Comparison of ENCODE assay signal across 17 cellular contexts in the genomic region with DNA sequence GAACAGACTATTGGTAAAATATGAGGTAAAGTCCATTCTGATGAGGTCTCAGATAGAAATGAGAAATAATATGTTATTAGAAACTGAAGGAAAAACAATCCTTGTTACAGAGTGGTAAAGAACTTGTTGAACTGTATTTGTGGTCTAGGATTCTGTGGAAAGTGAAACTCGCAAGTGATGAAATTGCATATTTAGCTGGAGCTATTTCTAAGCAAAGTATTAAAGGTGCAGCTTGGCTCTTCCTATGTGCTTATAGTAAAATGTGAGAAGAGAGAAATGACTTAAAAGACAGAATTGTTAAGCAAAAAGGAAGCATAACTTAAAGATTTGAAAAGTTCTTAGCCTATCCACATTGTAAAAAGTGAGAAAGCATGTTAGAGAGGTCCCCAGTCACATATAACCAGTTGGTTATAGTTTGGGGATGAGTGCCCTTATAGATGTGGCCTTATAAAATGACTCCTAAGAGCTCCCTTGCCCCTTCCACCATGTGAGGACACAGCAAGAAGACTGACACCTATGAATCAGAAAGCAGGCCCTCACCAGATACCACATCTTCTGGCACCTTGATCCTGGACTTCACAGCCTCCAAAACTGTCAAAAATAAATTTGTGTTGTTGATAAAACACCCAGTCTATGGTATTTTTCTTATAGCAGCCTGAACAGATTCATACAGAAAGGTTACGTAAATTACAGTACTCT. TPM values are rescaled to one million over a fixed set of nuclear protein-coding genes. Genes with fewer than 3 reads are reported as not detected.
DNase-seq lines count a peak whose midpoint lies in the region; ATAC-seq and TF ChIP-seq lines count a peak whose summit lies in the region.
"Had no signal": no experiment of that assay in that cellular context is flagged by ENCODE, and none has a peak within 500 bp of the region (broad histone marks: within the 10 kb centered on the region; RNA-seq: fewer than 3 reads in every experiment).

No MANE protein-coding gene starts in this region.

- DNase-seq in activated CD4-positive, alpha-beta T cell treated with anti-CD3 and anti-CD28 coated beads, Interleukin-2, amount 10 ng/mL, durations not matched to agents 7 days and 5 days: no peak
- no peak for DNase-seq in activated CD4-positive, alpha-beta T cell treated with anti-CD3 and anti-CD28 coated beads for 4 hours
- DNase-seq in GM12865 (ENCODE audit: low read depth) (peak; percentile 10), osteocyte (ENCODE audit: extremely low spot score, unreplicated experiment) (no peak)
- DNase-seq in natural killer cell treated with Interleukin-12 subunit alpha and Interleukin-12 subunit beta and Interleukin-15 and Interleukin-18, amount 100 ng/mL, for 72 hours (ENCODE audit: low spot score): no peak
- DNase-seq: BE2C; CD4-positive, alpha-beta T cell; DMS153; GDM1; HCEC 1CT; NCI-H1930; NCI-H226; NCI-H524 treated with DMSO at 0.1 percent for 48 hours had no signal

- no peak overlapping the region for H3K4me3 ChIP-seq in GM12865 (ENCODE audit: low read depth, low read length)
- H3K4me3 ChIP-seq: GM23338, SJSA1 had no signal

- peaks cover 26% of the 10 kb centered on the region for H3K36me3 Mint-ChIP-seq in activated CD4-positive, alpha-beta T cell treated with anti-CD3 and anti-CD28 coated beads, Interleukin-2, amount 10 ng/mL, durations not matched to agents 7 days and 5 days (ENCODE audit: low read depth)
- peaks cover 13% of the 10 kb centered on the region for H3K36me3 Mint-ChIP-seq in T-helper 1 cell treated with Interleukin-12 subunit alpha and Interleukin-12 subunit beta and Interleukin-4 antibody, amounts not matched to agents 30 μg/mL and 1 μg/mL, for 36 hours (ENCODE audit: low read depth)
- H3K36me3 Mint-ChIP-seq in natural killer cell treated with Interleukin-12 subunit alpha and Interleukin-12 subunit beta and Interleukin-15 and Interleukin-18, amount 100 ng/mL, for 72 hours: peaks cover 11% of the 10 kb centered on the region
- peaks cover 33% of the 10 kb centered on the region for H3K36me3 Mint-ChIP-seq in osteocyte (ENCODE audit: unreplicated experiment)

- no peaks in the 10 kb centered on the region for H3K27me3 Mint-ChIP-seq in activated CD4-positive, alpha-beta T cell treated with anti-CD3 and anti-CD28 coated beads, Interleukin-2, amount 10 ng/mL, durations not matched to agents 7 days and 5 days
- H3K27me3 Mint-ChIP-seq in T-helper 1 cell treated with Interleukin-12 subunit alpha and Interleukin-12 subunit beta and Interleukin-4 antibody, amounts not matched to agents 30 μg/mL and 1 μg/mL, for 36 hours (ENCODE audit: low read depth): no peaks in the 10 kb centered on the region
- no peaks in the 10 kb centered on the region for H3K27me3 Mint-ChIP-seq in natural killer cell treated with Interleukin-12 subunit alpha and Interleukin-12 subunit beta and Interleukin-15 and Interleukin-18, amount 100 ng/mL, for 72 hours
- no peaks in the 10 kb centered on the region for H3K27me3 Mint-ChIP-seq in osteocyte (ENCODE audit: unreplicated experiment)
- H3K27me3 Mint-ChIP-seq: CD4-positive, alpha-beta T cell had no signal

- peak overlapping the region; percentile 51 for H3K27ac Mint-ChIP-seq in activated CD4-positive, alpha-beta T cell treated with anti-CD3 and anti-CD28 coated beads, Interleukin-2, amount 10 ng/mL, durations not matched to agents 7 days and 5 days
- peak overlapping the region; percentile 69 for H3K27ac Mint-ChIP-seq in T-helper 1 cell treated with Interleukin-12 subunit alpha and Interleukin-12 subunit beta and Interleukin-4 antibody, amounts not matched to agents 30 μg/mL and 1 μg/mL, for 36 hours
- peak overlapping the region; percentile 57 to 72 for H3K27ac Mint-ChIP-seq in natural killer cell treated with Interleukin-12 subunit alpha and Interleukin-12 subunit beta and Interleukin-15 and Interleukin-18, amount 100 ng/mL, for 72 hours
- no peak overlapping the region for H3K27ac Mint-ChIP-seq in osteocyte (ENCODE audit: unreplicated experiment)
- H3K27ac Mint-ChIP-seq: CD4-positive, alpha-beta T cell; GM23338 had no signal

- H3K9me3 Mint-ChIP-seq in activated CD4-positive, alpha-beta T cell treated with anti-CD3 and anti-CD28 coated beads, Interleukin-2, amount 10 ng/mL, durations not matched to agents 7 days and 5 days: no peaks in the 10 kb centered on the region
- no peaks in the 10 kb centered on the region for H3K9me3 Mint-ChIP-seq in T-helper 1 cell treated with Interleukin-12 subunit alpha and Interleukin-12 subunit beta and Interleukin-4 antibody, amounts not matched to agents 30 μg/mL and 1 μg/mL, for 36 hours
- H3K9me3 Mint-ChIP-seq in natural killer cell treated with Interleukin-12 subunit alpha and Interleukin-12 subunit beta and Interleukin-15 and Interleukin-18, amount 100 ng/mL, for 72 hours: no peaks in the 10 kb centered on the region
- no peaks in the 10 kb centered on the region for H3K9me3 Mint-ChIP-seq in osteocyte (ENCODE audit: unreplicated experiment)
- H3K9me3 Mint-ChIP-seq: CD4-positive, alpha-beta T cell; GM23338 had no signal

- H3K4me1 Mint-ChIP-seq in activated CD4-positive, alpha-beta T cell treated with anti-CD3 and anti-CD28 coated beads, Interleukin-2, amount 10 ng/mL, durations not matched to agents 7 days and 5 days: peaks cover 17% of the 10 kb centered on the region
- peaks cover 13% of the 10 kb centered on the region for H3K4me1 Mint-ChIP-seq in T-helper 1 cell treated with Interleukin-12 subunit alpha and Interleukin-12 subunit beta and Interleukin-4 antibody, amounts not matched to agents 30 μg/mL and 1 μg/mL, for 36 hours (ENCODE audit: low read depth)
- H3K4me1 Mint-ChIP-seq in natural killer cell treated with Interleukin-12 subunit alpha and Interleukin-12 subunit beta and Interleukin-15 and Interleukin-18, amount 100 ng/mL, for 72 hours (ENCODE audit: low read depth in 2 of 2): peaks cover 14 to 15% of the 10 kb centered on the region in 2 donors
- no peaks in the 10 kb centered on the region for H3K4me1 Mint-ChIP-seq in osteocyte (ENCODE audit: unreplicated experiment)

- ATAC-seq in natural killer cell treated with Interleukin-12 subunit alpha and Interleukin-12 subunit beta and Interleukin-15 and Interleukin-18, amount 100 ng/mL, for 72 hours: peak; percentile 61 to 81
- ATAC-seq in GM18520 (IDR thresholded peaks at IDR 0.05; ENCODE audit: unreplicated experiment): no peak
- ATAC-seq: GM23338 had no signal

- CTCF ChIA-PET in activated CD4-positive, alpha-beta T cell treated with anti-CD3 and anti-CD28 coated beads, Interleukin-2, amount 10 ng/mL, durations not matched to agents 7 days and 5 days (lab: Charles Lee): no interaction called here

- H3K4me3 Mint-ChIP-seq in activated CD4-positive, alpha-beta T cell treated with anti-CD3 and anti-CD28 coated beads, Interleukin-2, amount 10 ng/mL, durations not matched to agents 7 days and 5 days: no peak overlapping the region
- H3K4me3 Mint-ChIP-seq in T-helper 1 cell treated with Interleukin-12 subunit alpha and Interleukin-12 subunit beta and Interleukin-4 antibody, amounts not matched to agents 30 μg/mL and 1 μg/mL, for 36 hours: no peak overlapping the region
- H3K4me3 Mint-ChIP-seq in natural killer cell treated with Interleukin-12 subunit alpha and Interleukin-12 subunit beta and Interleukin-15 and Interleukin-18, amount 100 ng/mL, for 72 hours: peak overlapping the region; percentile 47
- no peak overlapping the region for H3K4me3 Mint-ChIP-seq in osteocyte (ENCODE audit: unreplicated experiment)
- H3K4me3 Mint-ChIP-seq: CD4-positive, alpha-beta T cell; GM23338 had no signal

- TF ChIP-seq CTCF in GM12865 (IDR thresholded peaks at IDR 0.05; ENCODE audit: insufficient read depth, low read depth, low read length, missing control alignments) (no peak), osteocyte (IDR thresholded peaks at IDR 0.05) (no peak)

- POLR2A ChIA-PET in activated CD4-positive, alpha-beta T cell treated with anti-CD3 and anti-CD28 coated beads, Interleukin-2, amount 10 ng/mL, durations not matched to agents 7 days and 5 days (lab: Charles Lee): no interaction called here

RNA-seq across cellular contexts. Expression of a gene that starts 24.8 kb away (rescaled TPM):
- total RNA-seq in activated CD4-positive, alpha-beta T cell treated with anti-CD3 and anti-CD28 coated beads, Interleukin-2, amount 10 ng/mL, durations not matched to agents 7 days and 5 days: 10 to 100 TPM; 17.0 to 18.7 TPM
- 10 to 100 TPM; 29.0 to 44.0 TPM for total RNA-seq in natural killer cell treated with Interleukin-12 subunit alpha and Interleukin-12 subunit beta and Interleukin-15 and Interleukin-18, amount 100 ng/mL, for 72 hours
- 25.8 and 30.4 TPM in 2 replicates for total RNA-seq in osteocyte
